ENCODE assay signal across 36 cellular contexts in the genomic region with DNA sequence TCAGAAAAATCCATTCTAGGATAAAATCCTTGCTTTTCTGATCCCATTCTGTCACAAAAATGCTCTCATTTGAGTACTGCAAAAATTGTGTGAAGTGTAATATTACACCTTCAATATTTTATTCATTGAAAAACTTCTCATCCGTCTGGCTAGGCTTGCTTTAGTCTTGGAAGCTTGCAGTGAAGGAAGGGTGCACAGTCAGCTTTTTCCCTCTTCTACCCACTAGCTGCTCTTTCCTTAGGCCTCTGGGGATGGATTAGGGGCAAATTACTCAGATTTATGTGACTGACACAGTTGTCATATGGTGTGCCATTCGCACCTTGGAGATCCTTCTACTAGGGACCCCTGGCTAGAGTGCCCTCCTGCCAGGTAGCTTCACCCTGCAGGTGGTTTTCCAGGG. TPM values are rescaled to one million over a fixed set of nuclear protein-coding genes. Genes with fewer than 3 reads are reported as not detected.
"Had no signal": no experiment of that assay in that cellular context is flagged by ENCODE, and none has a peak within 500 bp of the region (broad histone marks: within the 10 kb centered on the region; RNA-seq: fewer than 3 reads in every experiment).

No MANE protein-coding gene starts in this region.

- ATAC-seq: activated CD8-positive, alpha-beta T cell treated with anti-CD3 and anti-CD28 coated beads for 36 hours; activated naive CD4-positive, alpha-beta T cell treated with anti-CD3 and anti-CD28 coated beads, Interleukin-2, amount 50 U/mL, for 72 hours; activated T-cell treated with anti-CD3 and anti-CD28 coated beads, Interleukin-2, amount 50 U/mL, for 4 hours; activated T-cell treated with anti-CD3 and anti-CD28 coated beads, Interleukin-2, amount 50 U/mL, for 72 hours; activated T-helper 17 cell treated with anti-CD3 and anti-CD28 coated beads, Interleukin-2, amount 50 U/mL, for 72 hours; body of pancreas had no signal

- FAIRE-seq: astrocyte, TTC549 had no signal

- H3K9me3 ChIP-seq: adrenal gland, body of pancreas, breast epithelium had no signal

- H3K36me3 ChIP-seq: adrenal gland, brain microvascular endothelial cell, breast epithelium had no signal

- H3K4me1 ChIP-seq: breast epithelium had no signal

- H3K27ac ChIP-seq: adrenal gland, body of pancreas, brain microvascular endothelial cell, breast epithelium, VCaP had no signal

- H3K27me3 ChIP-seq: adrenal gland, body of pancreas, brain microvascular endothelial cell, breast epithelium had no signal

- DNase-seq: activated B cell treated with CpG ODN at 0.5 μM for 24 hours; activated CD4-positive, alpha-beta memory T cell treated with anti-CD3 and anti-CD28 coated beads for 36 hours; activated CD4-positive, alpha-beta T cell treated with anti-CD3 and anti-CD28 coated beads for 4 hours; activated CD4-positive, alpha-beta T cell treated with anti-CD3 and anti-CD28 coated beads, Interleukin-2, amount 10 ng/mL, durations not matched to agents 24 days and 14 days; activated CD4-positive, alpha-beta T cell treated with anti-CD3 and anti-CD28 coated beads, Interleukin-2, amount 50 U/mL, for 1 hour; activated CD4-positive, alpha-beta T cell treated with anti-CD3 and anti-CD28 coated beads, Interleukin-2, amount 50 U/mL, for 4 hours; activated CD4-positive, CD25-positive, alpha-beta regulatory T cell treated with anti-CD3 and anti-CD28 coated beads, Interleukin-2, amount 50 U/mL, for 72 hours; activated CD8-positive, alpha-beta memory T cell treated with anti-CD3 and anti-CD28 coated beads, Interleukin-2, amount 50 U/mL, for 4 hours; activated CD8-positive, alpha-beta T cell treated with anti-CD3 and anti-CD28 coated beads for 36 hours; activated effector memory CD4-positive, alpha-beta T cell treated with anti-CD3 and anti-CD28 coated beads, Interleukin-2, amount 50 U/mL, for 16 hours; activated gamma-delta T cell treated with Interleukin-2 at 50 U/mL for 16 hours; activated naive CD4-positive, alpha-beta T cell; activated naive CD4-positive, alpha-beta T cell treated with anti-CD3 and anti-CD28 coated beads for 36 hours; activated naive CD4-positive, alpha-beta T cell treated with anti-CD3 and anti-CD28 coated beads, Interleukin-2, amount 50 U/mL, for 16 hours; activated naive CD8-positive, alpha-beta T cell treated with anti-CD3 and anti-CD28 coated beads for 36 hours; activated T-cell treated with anti-CD3 and anti-CD28 coated beads for 4 hours; activated T-cell treated with anti-CD3 and anti-CD28 coated beads, Interleukin-2, amount 50 U/mL, for 1 hour; activated T-cell treated with anti-CD3 and anti-CD28 coated beads, Interleukin-2, amount 50 U/mL, for 4 hours; activated T-cell treated with anti-CD3 and anti-CD28 coated beads, Interleukin-2, amount 50 U/mL, for 72 hours; adrenal gland; amniotic stem cell; aorta; body of pancreas; brain microvascular endothelial cell; central memory CD4-positive, alpha-beta T cell; T-helper 2 cell; T-helper 9 cell had no signal

- H3K4me3 ChIP-seq: adrenal gland, body of pancreas, breast epithelium had no signal

RNA-seq across cellular contexts. Expression of a gene that starts 32.1 kb away (rescaled TPM):
- total RNA-seq: activated B cell treated with CpG ODN at 0.5 μM for 24 hours; activated CD4-positive, alpha-beta memory T cell treated with anti-CD3 and anti-CD28 coated beads for 36 hours; activated CD4-positive, alpha-beta T cell treated with anti-CD3 and anti-CD28 coated beads, Interleukin-2, amount 10 ng/mL, durations not matched to agents 24 days and 14 days; activated CD8-positive, alpha-beta memory T cell treated with anti-CD3 and anti-CD28 coated beads for 36 hours; activated CD8-positive, alpha-beta T cell treated with anti-CD3 and anti-CD28 coated beads for 36 hours; activated naive CD4-positive, alpha-beta T cell treated with anti-CD3 and anti-CD28 coated beads for 36 hours; activated naive CD4-positive, alpha-beta T cell treated with anti-CD3 and anti-CD28 coated beads, Interleukin-2, amount 50 U/mL, for 72 hours; activated naive CD8-positive, alpha-beta T cell treated with anti-CD3 and anti-CD28 coated beads for 36 hours; activated T-cell treated with anti-CD3 and anti-CD28 coated beads, Interleukin-2, amount 50 U/mL, for 4 hours; activated T-cell treated with anti-CD3 and anti-CD28 coated beads, Interleukin-2, amount 50 U/mL, for 72 hours; activated T-helper 1 cell treated with anti-CD3 and anti-CD28 coated beads, Interleukin-12 subunit alpha, Interleukin-12 subunit beta, Interleukin-2, Interleukin-4 antibody, amounts not matched to agents 30 ng/mL and 10 ng/mL and 1 ng/mL, durations not matched to agents 14 hours and 24 hours and 36 hours; activated T-helper 17 cell treated with anti-CD3 and anti-CD28 coated beads, Interleukin-2, amount 50 U/mL, for 72 hours; aorta; astrocyte; body of pancreas; breast epithelium; cerebellum had no signal
- polyA plus RNA-seq: adrenal gland, aorta had no signal
